23 cellular contexts compared by ENCODE assay signal in genomic region chr2:150522269-150522668, GRCh38. TPM values are rescaled to one million over a fixed set of nuclear protein-coding genes. Genes with fewer than 3 reads are reported as not detected.
"Had no signal": no experiment of that assay in that cellular context is flagged by ENCODE, and none has a peak within 500 bp of the region (broad histone marks: within the 10 kb centered on the region; RNA-seq: fewer than 3 reads in every experiment).

No MANE protein-coding gene starts in this region.

- H3K4me3 ChIP-seq: coronary artery, left lung, mucosa of descending colon, prostate gland, skin epidermis, spleen, suprapubic skin, transverse colon, upper lobe of right lung, uterus had no signal

- H3K27me3 ChIP-seq: left lung, spleen, suprapubic skin, transverse colon, upper lobe of right lung, uterus had no signal

- H3K36me3 ChIP-seq: left lung, prostate gland, spleen, suprapubic skin, transverse colon, upper lobe of right lung, uterus had no signal

- H3K27me3 Mint-ChIP-seq: effector memory CD8-positive, alpha-beta T cell; stimulated activated memory B cell treated with anti-CD40 and anti-IgM and Interleukin-4, amounts not matched to agents 10 μg/mL and 1 μg/mL and 100 μg/mL, for 72 hours; stimulated activated naive CD8-positive, alpha-beta T cell treated with anti-CD3 and anti-CD28 coated beads, Interleukin-15, amount 100 ng/mL, for 72 hours had no signal

- ATAC-seq: effector memory CD8-positive, alpha-beta T cell; left cardiac atrium; left lung; mucosa of descending colon; naive thymus-derived CD8-positive, alpha-beta T cell; right cardiac atrium; stimulated activated memory B cell treated with anti-CD40 and anti-IgM and Interleukin-4, amounts not matched to agents 10 μg/mL and 1 μg/mL and 100 μg/mL, for 72 hours; stimulated activated naive CD8-positive, alpha-beta T cell treated with anti-CD3 and anti-CD28 coated beads, Interleukin-15, amount 100 ng/mL, for 72 hours; upper lobe of right lung had no signal

- H3K4me1 Mint-ChIP-seq: naive thymus-derived CD8-positive, alpha-beta T cell; stimulated activated memory B cell treated with anti-CD40 and anti-IgM and Interleukin-4, amounts not matched to agents 10 μg/mL and 1 μg/mL and 100 μg/mL, for 72 hours; stimulated activated naive CD8-positive, alpha-beta T cell treated with anti-CD3 and anti-CD28 coated beads, Interleukin-15, amount 100 ng/mL, for 72 hours had no signal

- DNase-seq: effector memory CD8-positive, alpha-beta T cell; erythroblast; head of caudate nucleus; left cardiac atrium; left lung; mesenchymal stem cell; mucosa of descending colon; naive thymus-derived CD8-positive, alpha-beta T cell; nephron progenitor cell; nucleus accumbens; right cardiac atrium; spleen; stimulated activated CD4-positive, alpha-beta T cell treated with anti-CD3 and anti-CD28 coated beads, Interleukin-4, amount 100 ng/mL, for 4 hours; stimulated activated naive CD8-positive, alpha-beta T cell treated with anti-CD3 and anti-CD28 coated beads, Interleukin-15, amount 100 ng/mL, for 72 hours; transverse colon; upper lobe of right lung; uterus had no signal

- H3K36me3 Mint-ChIP-seq: stimulated activated memory B cell treated with anti-CD40 and anti-IgM and Interleukin-4, amounts not matched to agents 10 μg/mL and 1 μg/mL and 100 μg/mL, for 72 hours had no signal

- H3K9me3 ChIP-seq: left lung, mucosa of descending colon, prostate gland, spleen, suprapubic skin, transverse colon, upper lobe of right lung, uterus had no signal

- H3K27ac ChIP-seq: coronary artery, left lung, prostate gland, spleen, transverse colon, upper lobe of right lung, uterus had no signal

- H3K4me3 Mint-ChIP-seq: effector memory CD8-positive, alpha-beta T cell; mesothelial cell of epicardium; naive thymus-derived CD8-positive, alpha-beta T cell; nephron progenitor cell; stimulated activated memory B cell treated with anti-CD40 and anti-IgM and Interleukin-4, amounts not matched to agents 10 μg/mL and 1 μg/mL and 100 μg/mL, for 72 hours; stimulated activated naive CD8-positive, alpha-beta T cell treated with anti-CD3 and anti-CD28 coated beads, Interleukin-15, amount 100 ng/mL, for 72 hours had no signal

- H3K4me1 ChIP-seq: left lung, prostate gland, spleen, upper lobe of right lung, uterus had no signal

- H3K27ac Mint-ChIP-seq: effector memory CD8-positive, alpha-beta T cell; naive thymus-derived CD8-positive, alpha-beta T cell; nephron progenitor cell; stimulated activated memory B cell treated with anti-CD40 and anti-IgM and Interleukin-4, amounts not matched to agents 10 μg/mL and 1 μg/mL and 100 μg/mL, for 72 hours; stimulated activated naive CD8-positive, alpha-beta T cell treated with anti-CD3 and anti-CD28 coated beads, Interleukin-15, amount 100 ng/mL, for 72 hours had no signal

RNA-seq across cellular contexts. Expression of gene RND3, which starts 34.8 kb away (rescaled TPM):
- total RNA-seq: naive thymus-derived CD8-positive, alpha-beta T cell had no signal
- polyA plus RNA-seq: naive thymus-derived CD8-positive, alpha-beta T cell had no signal
